ENCODE assay signal across 24 cellular contexts in the genomic region with DNA sequence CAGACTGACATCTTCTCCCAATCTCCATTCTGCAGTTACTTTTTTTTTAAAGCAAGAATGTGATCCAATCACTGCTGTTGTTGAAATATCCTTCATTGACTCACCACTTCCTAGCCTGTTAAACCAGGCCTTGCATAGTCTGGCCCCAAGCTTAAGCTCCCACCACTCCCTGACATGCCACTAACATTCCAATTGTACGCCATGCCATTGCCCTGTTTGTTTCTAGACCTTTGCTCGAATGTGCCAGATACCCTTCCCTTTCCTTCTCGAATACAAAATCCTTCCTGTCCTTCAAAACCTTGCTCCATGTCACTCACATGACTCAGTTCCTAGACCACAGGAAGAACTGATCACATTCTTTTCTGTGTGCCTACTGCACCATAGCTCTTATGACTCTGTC.
DNase-seq lines count a peak whose midpoint lies in the region; FAIRE-seq and TF ChIP-seq lines count a peak whose summit lies in the region.
"Had no signal": no experiment of that assay in that cellular context is flagged by ENCODE, and none has a peak within 500 bp of the region (broad histone marks: within the 10 kb centered on the region; RNA-seq: fewer than 3 reads in every experiment).

No MANE protein-coding gene starts in this region.

- H3K79me2 ChIP-seq in mesendoderm (ENCODE audit: control insufficient read depth, insufficient read depth, low read length) = no peaks in the 10 kb centered on the region

- WGBS in mesendoderm (ENCODE audit: extremely low coverage, insufficient coverage, low lambda C conversion rate) = no CpG with 5 or more reads among the region's 3 CpGs
- whole genome bisulfite sequencing in suprapubic skin = 84% methylated on average over 3 of the region's 3 CpGs

- no peaks in the 10 kb centered on the region for H3K27me3 ChIP-seq in bronchial epithelial cell (ENCODE audit: control insufficient read depth, insufficient read depth, low read length)
- peaks cover 1% of the 10 kb centered on the region for H3K27me3 ChIP-seq in mesendoderm (ENCODE audit: insufficient read depth, low read length, poor library complexity)
- H3K27me3 ChIP-seq in suprapubic skin = peaks cover 3% of the 10 kb centered on the region
- H3K27me3 ChIP-seq: BLaER1 treated with 17β-estradiol and CSF1 and Interleukin-3, amounts not matched to agents 10 nM and 100 nM; SJSA1 had no signal

- no peaks in the 10 kb centered on the region for H3K36me3 ChIP-seq in bronchial epithelial cell (ENCODE audit: control insufficient read depth, insufficient read depth, low read length)
- no peaks in the 10 kb centered on the region for H3K36me3 ChIP-seq in mesendoderm (ENCODE audit: control insufficient read depth, insufficient read depth, low read length)
- H3K36me3 ChIP-seq in suprapubic skin = no peaks in the 10 kb centered on the region
- H3K36me3 ChIP-seq: BLaER1 treated with 17β-estradiol and CSF1 and Interleukin-3, amounts not matched to agents 10 nM and 100 nM; SJSA1 had no signal

- peak; percentile 52 for DNase-seq in HT1080 (ENCODE audit: low read depth)
- DNase-seq in bronchial epithelial cell (ENCODE audit: low read depth) = peak; percentile 49
- peak; percentile 20 for DNase-seq in mesendoderm
- DNase-seq in H54 (ENCODE audit: insufficient read length, low spot score) = no peak
- no peak for DNase-seq in suprapubic skin (ENCODE audit: low spot score in 2 of 2)
- no peak for DNase-seq in activated CD4-positive, alpha-beta T cell treated with anti-CD3 and anti-CD28 coated beads, Interleukin-2, amount 50 U/mL, for 4 hours
- DNase-seq in CD1c-positive myeloid dendritic cell (ENCODE audit: extremely low spot score) = no peak
- DNase-seq: AML-193; CD4-positive, alpha-beta memory T cell; DMS 273 treated with DMSO at 0.1 percent for 48 hours; DMS79; H7; Kasumi-1; MV-4-11; NCI-H1105 treated with DMSO at 0.1 percent for 48 hours; NCI-H1694; NCI-H2029 treated with DMSO at 0.1 percent for 48 hours; NCI-H526 treated with DMSO at 0.1 percent for 48 hours; PC-9 had no signal

- FAIRE-seq in bronchial epithelial cell (lab: Jason Lieb, UNC) (no peak), H54 (lab: Jason Lieb, UNC) (no peak)
- FAIRE-seq: A549, GM18507, HepG2 had no signal

- H3K56ac ChIP-seq in mesendoderm (ENCODE audit: low read length) = no peak overlapping the region

- no peak overlapping the region for H3K18ac ChIP-seq in mesendoderm (ENCODE audit: low read length)

- H2AK5ac ChIP-seq in mesendoderm (ENCODE audit: low read length) = no peak overlapping the region

- no peak overlapping the region for H3K4me2 ChIP-seq in mesendoderm (ENCODE audit: low read length)
- H3K4me2 ChIP-seq: A549; BLaER1 treated with 17β-estradiol and CSF1 and Interleukin-3, amounts not matched to agents 10 nM and 100 nM; PC-9 had no signal

- H3K79me1 ChIP-seq in mesendoderm (ENCODE audit: low read length) = no peaks in the 10 kb centered on the region

- H3K4me3 ChIP-seq in bronchial epithelial cell (ENCODE audit: low read depth, low read length) (no peak overlapping the region), mesendoderm (ENCODE audit: low read length) (no peak overlapping the region), suprapubic skin (no peak overlapping the region)
- H3K4me3 ChIP-seq: A549; BLaER1 treated with 17β-estradiol and CSF1 and Interleukin-3, amounts not matched to agents 10 nM and 100 nM; PC-9; SJSA1 had no signal

- H4K8ac ChIP-seq in mesendoderm (ENCODE audit: low read depth, low read length) = no peak overlapping the region

- no peak overlapping the region for H2BK5ac ChIP-seq in mesendoderm (ENCODE audit: low read length)

- H3K23ac ChIP-seq in mesendoderm (ENCODE audit: low read length) = no peak overlapping the region

- no peak overlapping the region for H2BK120ac ChIP-seq in mesendoderm (ENCODE audit: low read depth, low read length)

- TF ChIP-seq EP300 in suprapubic skin (IDR thresholded peaks at IDR 0.05) = no peak

- H4K5ac ChIP-seq in mesendoderm (ENCODE audit: low read length) = no peak overlapping the region

- H3K4ac ChIP-seq in mesendoderm (ENCODE audit: low read depth, low read length) = no peak overlapping the region

- no peak overlapping the region for H3K27ac ChIP-seq in mesendoderm (ENCODE audit: low read depth, low read length)
- no peak overlapping the region for H3K27ac ChIP-seq in suprapubic skin
- H3K27ac ChIP-seq: A549; BLaER1 treated with 17β-estradiol and CSF1 and Interleukin-3, amounts not matched to agents 10 nM and 100 nM; PC-9; SJSA1 had no signal

- no peak for TF ChIP-seq CTCF in bronchial epithelial cell (IDR thresholded peaks at IDR 0.05; ENCODE audit: insufficient read depth, low read length, severe bottlenecking)
- no peak for TF ChIP-seq CTCF in suprapubic skin (IDR thresholded peaks at IDR 0.05)

- H3K4me1 ChIP-seq in mesendoderm (ENCODE audit: control insufficient read depth, low read depth, low read length) (peaks cover 3% of the 10 kb centered on the region), suprapubic skin (no peaks in the 10 kb centered on the region)
- H3K4me1 ChIP-seq: A549; BLaER1 treated with 17β-estradiol and CSF1 and Interleukin-3, amounts not matched to agents 10 nM and 100 nM; SJSA1 had no signal

- TF ChIP-seq POLR2A in H54 (IDR thresholded peaks at IDR 0.05; ENCODE audit: low read depth, low read length) = no peak
- no peak for TF ChIP-seq POLR2A in suprapubic skin (IDR thresholded peaks at IDR 0.05)

- H3K9ac ChIP-seq in mesendoderm (ENCODE audit: low read length) = no peak overlapping the region
- H3K9ac ChIP-seq: BLaER1 treated with 17β-estradiol and CSF1 and Interleukin-3, amounts not matched to agents 10 nM and 100 nM had no signal

- no peaks in the 10 kb centered on the region for H3K9me3 ChIP-seq in suprapubic skin
- H3K9me3 ChIP-seq: A549; BLaER1 treated with 17β-estradiol and CSF1 and Interleukin-3, amounts not matched to agents 10 nM and 100 nM; SJSA1 had no signal

- no peak overlapping the region for H2BK15ac ChIP-seq in mesendoderm (replicated peaks; ENCODE audit: low read depth)

Comparison
In these comparisons a context has a peak if more than half of its experiments do, and no peak if none do; other contexts are left out.
1. DNase-seq: peak in HT1080 (single experiment), bronchial epithelial cell (single experiment) and mesendoderm (single experiment); none in H54 (single experiment), suprapubic skin (0 of 2), activated CD4-positive, alpha-beta T cell treated with anti-CD3 and anti-CD28 coated beads, Interleukin-2, amount 50 U/mL, for 4 hours (0 of 2) and CD1c-positive myeloid dendritic cell (single experiment).